2 cellular contexts compared by ENCODE assay signal in the genomic region with DNA sequence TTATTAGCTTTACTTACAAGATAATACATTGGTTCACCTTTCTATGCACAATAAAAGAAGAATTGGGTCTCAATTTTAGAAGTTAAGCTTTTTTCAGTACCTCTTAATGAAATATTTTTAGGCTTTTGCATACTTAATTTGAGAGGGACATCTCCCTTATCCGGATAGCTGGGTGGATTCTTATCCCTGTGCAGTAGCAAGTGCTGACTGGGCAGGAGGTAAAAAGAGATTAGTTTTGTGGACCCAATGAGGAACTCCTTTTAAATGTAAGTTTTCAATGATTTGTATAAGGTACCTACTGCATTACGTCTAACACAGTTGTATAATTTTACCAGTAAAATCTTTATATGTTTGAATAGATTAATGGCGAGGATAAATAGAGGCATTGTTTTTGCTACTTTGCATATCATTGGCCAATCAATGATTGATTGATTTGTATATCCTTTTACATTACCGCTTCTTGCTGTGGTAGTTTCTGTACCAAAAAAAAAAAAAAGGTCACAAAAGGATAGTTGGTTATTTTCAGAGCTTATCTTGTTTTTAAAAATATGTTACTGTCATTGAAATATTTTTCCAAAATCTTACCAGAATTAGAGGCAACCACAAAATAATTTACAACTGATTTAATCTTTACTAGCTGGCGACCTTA.
TF ChIP-seq lines count a peak whose summit lies in the region.

No MANE protein-coding gene starts in this region.

TF ChIP-seq in A549, 52 proteins besides CTCF, POLR2A, EP300 and RAD21 (continued from another document):
- TF ChIP-seq, protein P1, sequence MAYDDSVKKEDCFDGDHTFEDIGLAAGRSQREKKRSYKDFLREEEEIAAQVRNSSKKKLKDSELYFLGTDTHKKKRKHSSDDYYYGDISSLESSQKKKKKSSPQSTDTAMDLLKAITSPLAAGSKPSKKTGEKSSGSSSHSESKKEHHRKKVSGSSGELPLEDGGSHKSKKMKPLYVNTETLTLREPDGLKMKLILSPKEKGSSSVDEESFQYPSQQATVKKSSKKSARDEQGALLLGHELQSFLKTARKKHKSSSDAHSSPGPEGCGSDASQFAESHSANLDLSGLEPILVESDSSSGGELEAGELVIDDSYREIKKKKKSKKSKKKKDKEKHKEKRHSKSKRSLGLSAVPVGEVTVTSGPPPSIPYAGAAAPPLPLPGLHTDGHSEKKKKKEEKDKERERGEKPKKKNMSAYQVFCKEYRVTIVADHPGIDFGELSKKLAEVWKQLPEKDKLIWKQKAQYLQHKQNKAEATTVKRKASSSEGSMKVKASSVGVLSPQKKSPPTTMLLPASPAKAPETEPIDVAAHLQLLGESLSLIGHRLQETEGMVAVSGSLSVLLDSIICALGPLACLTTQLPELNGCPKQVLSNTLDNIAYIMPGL (CRISPR knock-in tag; IDR thresholded peaks at IDR 0.05; ENCODE audit: borderline replicate concordance) = no peak
- TF ChIP-seq, protein P2, sequence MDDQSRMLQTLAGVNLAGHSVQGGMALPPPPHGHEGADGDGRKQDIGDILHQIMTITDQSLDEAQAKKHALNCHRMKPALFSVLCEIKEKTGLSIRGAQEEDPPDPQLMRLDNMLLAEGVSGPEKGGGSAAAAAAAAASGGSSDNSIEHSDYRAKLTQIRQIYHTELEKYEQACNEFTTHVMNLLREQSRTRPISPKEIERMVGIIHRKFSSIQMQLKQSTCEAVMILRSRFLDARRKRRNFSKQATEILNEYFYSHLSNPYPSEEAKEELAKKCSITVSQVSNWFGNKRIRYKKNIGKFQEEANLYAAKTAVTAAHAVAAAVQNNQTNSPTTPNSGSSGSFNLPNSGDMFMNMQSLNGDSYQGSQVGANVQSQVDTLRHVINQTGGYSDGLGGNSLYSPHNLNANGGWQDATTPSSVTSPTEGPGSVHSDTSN (IDR thresholded peaks at IDR 0.05) = no peak

TF ChIP-seq in GM23338, 12 proteins besides CTCF, POLR2A, EP300 and RAD21 (continued from another document):
- TF ChIP-seq, protein P3, sequence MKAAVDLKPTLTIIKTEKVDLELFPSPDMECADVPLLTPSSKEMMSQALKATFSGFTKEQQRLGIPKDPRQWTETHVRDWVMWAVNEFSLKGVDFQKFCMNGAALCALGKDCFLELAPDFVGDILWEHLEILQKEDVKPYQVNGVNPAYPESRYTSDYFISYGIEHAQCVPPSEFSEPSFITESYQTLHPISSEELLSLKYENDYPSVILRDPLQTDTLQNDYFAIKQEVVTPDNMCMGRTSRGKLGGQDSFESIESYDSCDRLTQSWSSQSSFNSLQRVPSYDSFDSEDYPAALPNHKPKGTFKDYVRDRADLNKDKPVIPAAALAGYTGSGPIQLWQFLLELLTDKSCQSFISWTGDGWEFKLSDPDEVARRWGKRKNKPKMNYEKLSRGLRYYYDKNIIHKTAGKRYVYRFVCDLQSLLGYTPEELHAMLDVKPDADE (IDR thresholded peaks at IDR 0.05) = no peak
- TF ChIP-seq POLR2AphosphoS5 (IDR thresholded peaks at IDR 0.05; ENCODE audit: low read depth) = no peak
- TF ChIP-seq, protein P4, sequence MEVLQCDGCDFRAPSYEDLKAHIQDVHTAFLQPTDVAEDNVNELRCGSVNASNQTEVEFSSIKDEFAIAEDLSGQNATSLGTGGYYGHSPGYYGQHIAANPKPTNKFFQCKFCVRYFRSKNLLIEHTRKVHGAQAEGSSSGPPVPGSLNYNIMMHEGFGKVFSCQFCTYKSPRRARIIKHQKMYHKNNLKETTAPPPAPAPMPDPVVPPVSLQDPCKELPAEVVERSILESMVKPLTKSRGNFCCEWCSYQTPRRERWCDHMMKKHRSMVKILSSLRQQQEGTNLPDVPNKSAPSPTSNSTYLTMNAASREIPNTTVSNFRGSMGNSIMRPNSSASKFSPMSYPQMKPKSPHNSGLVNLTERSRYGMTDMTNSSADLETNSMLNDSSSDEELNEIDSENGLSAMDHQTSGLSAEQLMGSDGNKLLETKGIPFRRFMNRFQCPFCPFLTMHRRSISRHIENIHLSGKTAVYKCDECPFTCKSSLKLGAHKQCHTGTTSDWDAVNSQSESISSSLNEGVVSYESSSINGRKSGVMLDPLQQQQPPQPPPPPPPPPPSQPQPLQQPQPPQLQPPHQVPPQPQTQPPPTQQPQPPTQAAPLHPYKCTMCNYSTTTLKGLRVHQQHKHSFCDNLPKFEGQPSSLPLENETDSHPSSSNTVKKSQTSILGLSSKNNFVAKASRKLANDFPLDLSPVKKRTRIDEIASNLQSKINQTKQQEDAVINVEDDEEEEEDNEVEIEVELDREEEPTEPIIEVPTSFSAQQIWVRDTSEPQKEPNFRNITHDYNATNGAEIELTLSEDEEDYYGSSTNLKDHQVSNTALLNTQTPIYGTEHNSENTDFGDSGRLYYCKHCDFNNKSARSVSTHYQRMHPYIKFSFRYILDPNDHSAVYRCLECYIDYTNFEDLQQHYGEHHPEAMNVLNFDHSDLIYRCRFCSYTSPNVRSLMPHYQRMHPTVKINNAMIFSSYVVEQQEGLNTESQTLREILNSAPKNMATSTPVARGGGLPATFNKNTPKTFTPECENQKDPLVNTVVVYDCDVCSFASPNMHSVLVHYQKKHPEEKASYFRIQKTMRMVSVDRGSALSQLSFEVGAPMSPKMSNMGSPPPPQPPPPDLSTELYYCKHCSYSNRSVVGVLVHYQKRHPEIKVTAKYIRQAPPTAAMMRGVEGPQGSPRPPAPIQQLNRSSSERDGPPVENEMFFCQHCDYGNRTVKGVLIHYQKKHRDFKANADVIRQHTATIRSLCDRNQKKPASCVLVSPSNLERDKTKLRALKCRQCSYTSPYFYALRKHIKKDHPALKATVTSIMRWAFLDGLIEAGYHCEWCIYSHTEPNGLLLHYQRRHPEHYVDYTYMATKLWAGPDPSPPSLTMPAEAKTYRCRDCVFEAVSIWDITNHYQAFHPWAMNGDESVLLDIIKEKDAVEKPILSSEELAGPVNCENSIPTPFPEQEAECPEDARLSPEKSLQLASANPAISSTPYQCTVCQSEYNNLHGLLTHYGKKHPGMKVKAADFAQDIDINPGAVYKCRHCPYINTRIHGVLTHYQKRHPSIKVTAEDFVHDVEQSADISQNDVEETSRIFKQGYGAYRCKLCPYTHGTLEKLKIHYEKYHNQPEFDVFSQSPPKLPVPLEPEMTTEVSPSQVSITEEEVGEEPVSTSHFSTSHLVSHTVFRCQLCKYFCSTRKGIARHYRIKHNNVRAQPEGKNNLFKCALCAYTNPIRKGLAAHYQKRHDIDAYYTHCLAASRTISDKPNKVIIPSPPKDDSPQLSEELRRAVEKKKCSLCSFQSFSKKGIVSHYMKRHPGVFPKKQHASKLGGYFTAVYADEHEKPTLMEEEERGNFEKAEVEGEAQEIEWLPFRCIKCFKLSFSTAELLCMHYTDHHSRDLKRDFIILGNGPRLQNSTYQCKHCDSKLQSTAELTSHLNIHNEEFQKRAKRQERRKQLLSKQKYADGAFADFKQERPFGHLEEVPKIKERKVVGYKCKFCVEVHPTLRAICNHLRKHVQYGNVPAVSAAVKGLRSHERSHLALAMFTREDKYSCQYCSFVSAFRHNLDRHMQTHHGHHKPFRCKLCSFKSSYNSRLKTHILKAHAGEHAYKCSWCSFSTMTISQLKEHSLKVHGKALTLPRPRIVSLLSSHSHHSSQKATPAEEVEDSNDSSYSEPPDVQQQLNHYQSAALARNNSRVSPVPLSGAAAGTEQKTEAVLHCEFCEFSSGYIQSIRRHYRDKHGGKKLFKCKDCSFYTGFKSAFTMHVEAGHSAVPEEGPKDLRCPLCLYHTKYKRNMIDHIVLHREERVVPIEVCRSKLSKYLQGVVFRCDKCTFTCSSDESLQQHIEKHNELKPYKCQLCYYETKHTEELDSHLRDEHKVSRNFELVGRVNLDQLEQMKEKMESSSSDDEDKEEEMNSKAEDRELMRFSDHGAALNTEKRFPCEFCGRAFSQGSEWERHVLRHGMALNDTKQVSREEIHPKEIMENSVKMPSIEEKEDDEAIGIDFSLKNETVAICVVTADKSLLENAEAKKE (CRISPR knock-in tag; IDR thresholded peaks at IDR 0.05) = no peak
- TF ChIP-seq JUNB (IDR thresholded peaks at IDR 0.05; ENCODE audit: unreplicated experiment) = no peak
- TF ChIP-seq NANOG (IDR thresholded peaks at IDR 0.05; ENCODE audit: borderline replicate concordance) = peak; percentile 31; the same call in 1 of the 2 replicates
